8 cellular contexts compared by ENCODE assay signal in the genomic region with DNA sequence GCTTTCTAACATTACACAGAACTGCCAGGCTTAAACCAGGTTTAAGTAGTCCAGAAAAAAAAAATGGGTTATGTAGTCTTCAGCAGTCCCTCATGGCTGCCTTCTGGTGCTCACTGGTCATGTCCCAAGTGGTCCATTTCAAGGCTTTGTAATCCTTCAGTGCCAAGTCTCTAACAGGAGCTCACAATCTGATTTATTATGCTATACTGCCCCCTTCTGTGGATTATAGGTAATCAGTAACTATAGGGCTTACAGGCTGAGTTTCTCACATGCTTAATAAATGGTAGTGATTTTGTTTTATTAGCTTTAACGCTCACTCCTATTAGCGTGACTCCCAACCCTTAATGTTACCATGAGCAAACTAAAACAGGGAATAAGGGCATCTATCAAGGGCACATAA.
DNase-seq lines count a peak whose midpoint lies in the region; ATAC-seq and TF ChIP-seq lines count a peak whose summit lies in the region.

No MANE protein-coding gene starts in this region.

- H3K27ac ChIP-seq in AG04450 (ENCODE audit: low read depth, low read length) (no peak overlapping the region), mesenchymal stem cell (ENCODE audit: low read length, poor library complexity, severe bottlenecking) (no peak overlapping the region)

- no peaks in the 10 kb centered on the region for H3K36me3 Mint-ChIP-seq in T-helper 2 cell treated with Interferon-gamma antibody and Interleukin-4, amounts not matched to agents 5 μg/mL and 100 μg/mL, for 36 hours (ENCODE audit: low read depth)

- CTCF ChIA-PET in AG04450 (lab: Charles Lee) = interaction anchor here (0.5 to 6.0 kb wide), 19 partner anchors 21 to 1203 kb away, joined by 3 to 112 read pairs (median 4); no protein-coding TSS in a partner anchor

- H3K9me3 ChIP-seq in AG04450 (ENCODE audit: control insufficient read depth, insufficient read depth, low read length) (no peaks in the 10 kb centered on the region), mesenchymal stem cell (ENCODE audit: control insufficient read depth, low read length) (no peaks in the 10 kb centered on the region)

- no peaks in the 10 kb centered on the region for H3K36me3 ChIP-seq in mesenchymal stem cell (ENCODE audit: control insufficient read depth in 1 of 2, insufficient read depth in 2 of 2, low read depth in 1 of 2, low read length in 2 of 2)

- no peak overlapping the region for H4K91ac ChIP-seq in mesenchymal stem cell (ENCODE audit: low read length)

- no peak overlapping the region for H2AK5ac ChIP-seq in mesenchymal stem cell (ENCODE audit: low read length, severe bottlenecking)

- no CpG with 5 or more reads among the region's 2 CpGs for WGBS in mesenchymal stem cell

- peak; percentile 59 for ATAC-seq in GM18498 (IDR thresholded peaks at IDR 0.05; ENCODE audit: unreplicated experiment)

- no peak overlapping the region for H2AFZ ChIP-seq in mesenchymal stem cell (ENCODE audit: low read depth, low read length)

- no peak overlapping the region for H3K18ac ChIP-seq in mesenchymal stem cell (ENCODE audit: low read depth in 1 of 2, low read length in 2 of 2)

- H2BK5ac ChIP-seq in mesenchymal stem cell (ENCODE audit: low read depth, low read length, poor library complexity, severe bottlenecking) = no peak overlapping the region

- H3K23ac ChIP-seq in mesenchymal stem cell (ENCODE audit: low read length in 2 of 2) = no peak overlapping the region

- H3K4me2 ChIP-seq in mesenchymal stem cell (ENCODE audit: low read length, poor library complexity, severe bottlenecking) = no peak overlapping the region

- H3K4me3 Mint-ChIP-seq in T-helper 2 cell treated with Interferon-gamma antibody and Interleukin-4, amounts not matched to agents 5 μg/mL and 100 μg/mL, for 36 hours = no peak overlapping the region

- no peak overlapping the region for H2BK12ac ChIP-seq in mesenchymal stem cell (ENCODE audit: low read length in 2 of 2)

- H3K4me1 ChIP-seq in mesenchymal stem cell (ENCODE audit: control insufficient read depth, insufficient read depth, low read depth, low read length) = no peaks in the 10 kb centered on the region

- no peak overlapping the region for H3K14ac ChIP-seq in mesenchymal stem cell (ENCODE audit: low read length in 2 of 2)

- H3K4ac ChIP-seq in mesenchymal stem cell (ENCODE audit: low read depth in 1 of 2, low read length in 2 of 2) = no peak overlapping the region

- no peak overlapping the region for H2BK120ac ChIP-seq in mesenchymal stem cell (ENCODE audit: low read depth, low read length)

- no peak overlapping the region for H2BK15ac ChIP-seq in mesenchymal stem cell (ENCODE audit: low read depth, poor library complexity, severe bottlenecking)

- TF ChIP-seq CTCF in AG04450 (IDR thresholded peaks at IDR 0.05; ENCODE audit: low read depth, low read length) (peak; percentile 46), LNCAP (IDR thresholded peaks at IDR 0.05) (peak; percentile 38; the same call in 1 of the 2 replicates)

- H3K9ac ChIP-seq in mesenchymal stem cell (ENCODE audit: low read length) = no peak overlapping the region

- no peaks in the 10 kb centered on the region for H3K79me1 ChIP-seq in mesenchymal stem cell (replicated peaks; ENCODE audit: low read length, poor library complexity, severe bottlenecking)

- DNase-seq in AG04450 (ENCODE audit: low read depth, low spot score) (peak; percentile 7), astrocyte of the hippocampus (ENCODE audit: low read depth, low spot score) (peak; percentile 11), mesenchymal stem cell (peak; percentile 47), KG1 (lab: John Stamatoyannopoulos, UW) (no peak), 8988T (no peak)
- no peak for DNase-seq in T-helper 2 cell treated with Interferon-gamma antibody and Interleukin-4, amounts not matched to agents 5 μg/mL and 100 μg/mL, for 36 hours (ENCODE audit: low spot score)

- H3K4me3 ChIP-seq in AG04450 (ENCODE audit: low read depth, low read length) (no peak overlapping the region), mesenchymal stem cell (ENCODE audit: insufficient read depth in 1 of 2, low read depth in 1 of 2, low read length in 2 of 2) (no peak overlapping the region)

- H3K9me3 Mint-ChIP-seq in T-helper 2 cell treated with Interferon-gamma antibody and Interleukin-4, amounts not matched to agents 5 μg/mL and 100 μg/mL, for 36 hours = no peaks in the 10 kb centered on the region

- H3K27me3 Mint-ChIP-seq in T-helper 2 cell treated with Interferon-gamma antibody and Interleukin-4, amounts not matched to agents 5 μg/mL and 100 μg/mL, for 36 hours (ENCODE audit: low read depth) = no peaks in the 10 kb centered on the region

- POLR2A ChIA-PET in AG04450 (lab: Yijun Ruan, JAX) = interaction anchor here (0.7 kb wide), 1 partner anchor 97 kb away, joined by 4 read pairs; no protein-coding TSS in a partner anchor

- peaks cover 2% of the 10 kb centered on the region for H3K4me1 Mint-ChIP-seq in T-helper 2 cell treated with Interferon-gamma antibody and Interleukin-4, amounts not matched to agents 5 μg/mL and 100 μg/mL, for 36 hours (ENCODE audit: low read depth)

- no peak overlapping the region for H3K27ac Mint-ChIP-seq in T-helper 2 cell treated with Interferon-gamma antibody and Interleukin-4, amounts not matched to agents 5 μg/mL and 100 μg/mL, for 36 hours

- no peaks in the 10 kb centered on the region for H3K27me3 ChIP-seq in AG04450 (ENCODE audit: control insufficient read depth, insufficient read depth, low read length)
- H3K27me3 ChIP-seq in mesenchymal stem cell (ENCODE audit: control insufficient read depth in 1 of 2, insufficient read depth in 1 of 2, low read length in 2 of 2) = peaks cover 0 to 6% of the 10 kb centered on the region in 2 experiments

- no peak overlapping the region for H4K8ac ChIP-seq in mesenchymal stem cell (ENCODE audit: low read length)

Comparison
In these comparisons a context has a peak if more than half of its experiments do, and no peak if none do; other contexts are left out.
1. DNase-seq: peak in AG04450 (single experiment), astrocyte of the hippocampus (single experiment) and mesenchymal stem cell (single experiment); none in T-helper 2 cell treated with Interferon-gamma antibody and Interleukin-4, amounts not matched to agents 5 μg/mL and 100 μg/mL, for 36 hours (single experiment), KG1 (single experiment) and 8988T (single experiment).